ENCODE assay signal across 39 cellular contexts in genomic region chr1:15989776-15990175, GRCh38. TPM values are rescaled to one million over a fixed set of nuclear protein-coding genes. Genes with fewer than 3 reads are reported as not detected.
"Had no signal": no experiment of that assay in that cellular context is flagged by ENCODE, and none has a peak within 500 bp of the region (broad histone marks: within the 10 kb centered on the region; RNA-seq: fewer than 3 reads in every experiment).

No MANE protein-coding gene starts in this region.

- FAIRE-seq: endothelial cell of umbilical vein, urothelium cell line had no signal

- H3K9me3 ChIP-seq: esophagus muscularis mucosa, gastroesophageal sphincter, heart left ventricle, mucosa of descending colon, prostate gland, right atrium auricular region, stomach, tibial artery, upper lobe of left lung had no signal

- H3K27ac ChIP-seq: coronary artery, esophagus muscularis mucosa, foreskin keratinocyte, gastroesophageal sphincter, heart left ventricle, parathyroid adenoma, prostate gland, right atrium auricular region, stomach, tibial artery, upper lobe of left lung had no signal

- H3K36me3 ChIP-seq: esophagus muscularis mucosa, gastroesophageal sphincter, heart left ventricle, prostate gland, right atrium auricular region, stomach, tibial artery, upper lobe of left lung had no signal

- ATAC-seq: foreskin keratinocyte; gastroesophageal sphincter; left colon; mucosa of descending colon; sciatic nerve; stimulated activated effector memory CD8-positive, alpha-beta T cell treated with anti-CD3 and anti-CD28 coated beads, Interleukin-12 subunit alpha, Interleukin-12 subunit beta, amount 100 ng/mL, for 72 hours had no signal

- H3K4me3 ChIP-seq: coronary artery, esophagus muscularis mucosa, gastroesophageal sphincter, heart left ventricle, lung, mucosa of descending colon, prostate gland, right atrium auricular region, smooth muscle cell, stomach, tibial artery, upper lobe of left lung had no signal

- DNase-seq: dermis blood vessel endothelial cell; effector memory CD4-positive, alpha-beta T cell; foreskin keratinocyte; heart left ventricle; hippocampal formation; immature natural killer cell; islet precursor cell; kidney glomerular epithelial cell; left colon; mesenchymal stem cell; mucosa of descending colon; naive B cell; stimulated activated CD4-positive, alpha-beta T cell treated with anti-CD3 and anti-CD28 coated beads, Interleukin-2, amount 100 ng/mL, for 24 hours; stimulated activated CD4-positive, alpha-beta T cell treated with anti-CD3 and anti-CD28 coated beads, Interleukin-4, amount 100 ng/mL, for 24 hours; stimulated activated naive CD4-positive, alpha-beta T cell treated with Interleukin-2 at 50 U/mL for 16 hours; stomach; tibial artery; upper lobe of left lung had no signal

- H3K4me1 ChIP-seq: heart left ventricle, parathyroid adenoma, prostate gland, right atrium auricular region, tibial artery had no signal

- H3K27me3 ChIP-seq: esophagus muscularis mucosa, foreskin keratinocyte, gastroesophageal sphincter, heart left ventricle, right atrium auricular region, stomach, tibial artery, upper lobe of left lung had no signal

RNA-seq across cellular contexts. Expression of gene SRARP, which starts 14.3 kb away (rescaled TPM):
- total RNA-seq: endothelial cell of umbilical vein; epithelial cell of proximal tubule; esophagus muscularis mucosa; fibroblast of lung; foreskin keratinocyte; gastroesophageal sphincter; left colon; liver; lung; mesothelial cell of epicardium; mucosa of descending colon; natural killer cell treated with Interleukin-12 subunit alpha and Interleukin-12 subunit beta and Interleukin-15 and Interleukin-18, amount 100 ng/mL, for 72 hours; neural crest cell; osteoblast; smooth muscle cell; stomach; subcutaneous adipose tissue had no signal
- polyA plus RNA-seq: endothelial cell of umbilical vein, fibroblast of lung, foreskin keratinocyte, immature natural killer cell, smooth muscle cell had no signal

RNA-seq across cellular contexts. Expression of gene HSPB7, which starts 28.1 kb away (rescaled TPM):
- total RNA-seq: dermis blood vessel endothelial cell; endothelial cell of umbilical vein; epithelial cell of proximal tubule; foreskin keratinocyte; natural killer cell treated with Interleukin-12 subunit alpha and Interleukin-12 subunit beta and Interleukin-15 and Interleukin-18, amount 100 ng/mL, for 72 hours; neural crest cell; temporal lobe had no signal
- polyA plus RNA-seq: endothelial cell of umbilical vein, foreskin keratinocyte, immature natural killer cell had no signal

RNA-seq across cellular contexts. Expression of gene CLCNKA, which starts 32.1 kb away (rescaled TPM):
- total RNA-seq: dermis blood vessel endothelial cell, endothelial cell of umbilical vein, epithelial cell of proximal tubule, foreskin keratinocyte, liver, neural crest cell, osteoblast, smooth muscle cell, temporal lobe had no signal
- polyA plus RNA-seq: endothelial cell of umbilical vein, fibroblast of lung, foreskin keratinocyte, immature natural killer cell, liver had no signal

RNA-seq across cellular contexts. Expression of gene CLCNKB, which starts 53.8 kb away (rescaled TPM):
- total RNA-seq: endothelial cell of umbilical vein; foreskin keratinocyte; liver; natural killer cell treated with Interleukin-12 subunit alpha and Interleukin-12 subunit beta and Interleukin-15 and Interleukin-18, amount 100 ng/mL, for 72 hours had no signal
- polyA plus RNA-seq: foreskin keratinocyte, immature natural killer cell, liver had no signal
